ENCODE assay signal across 15 cellular contexts in genomic region chr5:113397986-113398385, GRCh38. TPM values are rescaled to one million over a fixed set of nuclear protein-coding genes. Genes with fewer than 3 reads are reported as not detected.
"Had no signal": no experiment of that assay in that cellular context is flagged by ENCODE, and none has a peak within 500 bp of the region (broad histone marks: within the 10 kb centered on the region; RNA-seq: fewer than 3 reads in every experiment).

No MANE protein-coding gene starts in this region.

RNA-seq across cellular contexts. Expression of gene TSSK1B, which starts 36.8 kb away (rescaled TPM):
- total RNA-seq: activated B cell treated with CpG ODN at 0.5 μM for 24 hours; activated CD4-positive, alpha-beta memory T cell treated with anti-CD3 and anti-CD28 coated beads for 36 hours; activated CD4-positive, alpha-beta memory T cell treated with anti-CD3 and anti-CD28 coated beads, Interleukin-2, amount 10 ng/mL, durations not matched to agents 7 days and 5 days; activated CD4-positive, alpha-beta T cell treated with anti-CD3 and anti-CD28 coated beads for 36 hours; activated CD4-positive, alpha-beta T cell treated with anti-CD3 and anti-CD28 coated beads, Interleukin-2, amount 10 ng/mL, durations not matched to agents 24 days and 14 days; activated CD4-positive, alpha-beta T cell treated with anti-CD3 and anti-CD28 coated beads, Interleukin-2, amount 10 ng/mL, durations not matched to agents 7 days and 5 days; activated CD8-positive, alpha-beta memory T cell treated with anti-CD3 and anti-CD28 coated beads for 36 hours; activated CD8-positive, alpha-beta memory T cell treated with anti-CD3 and anti-CD28 coated beads, Interleukin-2, amount 10 ng/mL, durations not matched to agents 7 days and 5 days; activated CD8-positive, alpha-beta T cell treated with anti-CD3 and anti-CD28 coated beads for 36 hours; activated CD8-positive, alpha-beta T cell treated with anti-CD3 and anti-CD28 coated beads, Interleukin-2, amount 10 ng/mL, durations not matched to agents 7 days and 5 days; T-cell; T-helper 1 cell treated with Interleukin-12 subunit alpha and Interleukin-12 subunit beta and Interleukin-4 antibody, amounts not matched to agents 30 ng/mL and 1 ng/mL, for 36 hours; T-helper 17 cell; T-helper 2 cell treated with Interferon-gamma antibody and Interleukin-4, amounts not matched to agents 100 ng/mL and 5 ng/mL, for 36 hours; WTC11 had no signal
